In the genomic region with DNA sequence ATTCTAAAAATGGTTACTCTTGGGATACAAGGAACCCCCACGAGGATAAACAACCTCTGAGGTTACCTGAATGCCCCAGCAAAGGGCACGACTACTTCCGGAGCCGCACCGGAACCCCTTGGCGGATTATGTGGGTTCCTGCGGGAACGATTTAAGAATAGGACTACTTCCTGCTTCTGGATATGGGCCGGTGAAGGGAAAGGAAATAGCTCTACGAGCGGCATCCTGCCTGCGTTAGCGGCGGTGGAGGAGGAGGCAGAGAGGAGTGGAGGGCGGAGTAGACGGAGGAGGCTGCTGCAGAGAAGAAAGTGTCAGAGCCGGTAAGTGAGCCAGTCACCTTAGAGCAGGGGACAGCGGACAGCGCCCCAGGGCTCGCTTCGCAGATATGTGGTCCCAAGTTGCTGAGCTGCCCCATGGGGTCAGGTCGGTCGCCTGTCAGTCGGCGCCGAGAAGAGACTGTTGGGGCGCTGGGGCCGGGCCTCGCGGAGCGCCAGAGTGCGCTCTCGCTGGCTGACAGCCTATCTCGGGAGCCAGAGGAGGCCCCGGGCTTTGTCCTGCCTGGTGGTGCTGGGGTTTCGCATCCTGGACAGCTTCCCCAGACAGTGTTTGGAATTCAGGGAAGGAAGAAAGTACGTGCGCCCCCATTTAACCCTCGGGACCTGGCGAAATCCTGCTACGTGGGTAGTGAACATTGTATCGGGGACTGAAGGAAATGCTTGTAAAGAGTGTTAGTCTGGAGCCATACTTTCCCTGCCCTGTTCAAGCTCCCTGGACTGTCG, we compare ENCODE assay signal across 1 cellular context.
TF ChIP-seq lines count a peak whose summit lies in the region.

A gene with protein sequence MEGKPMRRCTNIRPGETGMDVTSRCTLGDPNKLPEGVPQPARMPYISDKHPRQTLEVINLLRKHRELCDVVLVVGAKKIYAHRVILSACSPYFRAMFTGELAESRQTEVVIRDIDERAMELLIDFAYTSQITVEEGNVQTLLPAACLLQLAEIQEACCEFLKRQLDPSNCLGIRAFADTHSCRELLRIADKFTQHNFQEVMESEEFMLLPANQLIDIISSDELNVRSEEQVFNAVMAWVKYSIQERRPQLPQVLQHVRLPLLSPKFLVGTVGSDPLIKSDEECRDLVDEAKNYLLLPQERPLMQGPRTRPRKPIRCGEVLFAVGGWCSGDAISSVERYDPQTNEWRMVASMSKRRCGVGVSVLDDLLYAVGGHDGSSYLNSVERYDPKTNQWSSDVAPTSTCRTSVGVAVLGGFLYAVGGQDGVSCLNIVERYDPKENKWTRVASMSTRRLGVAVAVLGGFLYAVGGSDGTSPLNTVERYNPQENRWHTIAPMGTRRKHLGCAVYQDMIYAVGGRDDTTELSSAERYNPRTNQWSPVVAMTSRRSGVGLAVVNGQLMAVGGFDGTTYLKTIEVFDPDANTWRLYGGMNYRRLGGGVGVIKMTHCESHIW (plus strand): TSS at position 223 of the 779 bp plus-strand sequence. CDS start 1,063 bp downstream, outside the sequence.

TF ChIP-seq in HepG2, 621 proteins besides CTCF, POLR2A, EP300 and RAD21 (continued from another document and continues in another):
- TF ChIP-seq, protein P1, sequence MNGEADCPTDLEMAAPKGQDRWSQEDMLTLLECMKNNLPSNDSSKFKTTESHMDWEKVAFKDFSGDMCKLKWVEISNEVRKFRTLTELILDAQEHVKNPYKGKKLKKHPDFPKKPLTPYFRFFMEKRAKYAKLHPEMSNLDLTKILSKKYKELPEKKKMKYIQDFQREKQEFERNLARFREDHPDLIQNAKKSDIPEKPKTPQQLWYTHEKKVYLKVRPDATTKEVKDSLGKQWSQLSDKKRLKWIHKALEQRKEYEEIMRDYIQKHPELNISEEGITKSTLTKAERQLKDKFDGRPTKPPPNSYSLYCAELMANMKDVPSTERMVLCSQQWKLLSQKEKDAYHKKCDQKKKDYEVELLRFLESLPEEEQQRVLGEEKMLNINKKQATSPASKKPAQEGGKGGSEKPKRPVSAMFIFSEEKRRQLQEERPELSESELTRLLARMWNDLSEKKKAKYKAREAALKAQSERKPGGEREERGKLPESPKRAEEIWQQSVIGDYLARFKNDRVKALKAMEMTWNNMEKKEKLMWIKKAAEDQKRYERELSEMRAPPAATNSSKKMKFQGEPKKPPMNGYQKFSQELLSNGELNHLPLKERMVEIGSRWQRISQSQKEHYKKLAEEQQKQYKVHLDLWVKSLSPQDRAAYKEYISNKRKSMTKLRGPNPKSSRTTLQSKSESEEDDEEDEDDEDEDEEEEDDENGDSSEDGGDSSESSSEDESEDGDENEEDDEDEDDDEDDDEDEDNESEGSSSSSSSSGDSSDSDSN (CRISPR knock-in tag; IDR thresholded peaks at IDR 0.05): peak; percentile 92
- TF ChIP-seq, protein P2, sequence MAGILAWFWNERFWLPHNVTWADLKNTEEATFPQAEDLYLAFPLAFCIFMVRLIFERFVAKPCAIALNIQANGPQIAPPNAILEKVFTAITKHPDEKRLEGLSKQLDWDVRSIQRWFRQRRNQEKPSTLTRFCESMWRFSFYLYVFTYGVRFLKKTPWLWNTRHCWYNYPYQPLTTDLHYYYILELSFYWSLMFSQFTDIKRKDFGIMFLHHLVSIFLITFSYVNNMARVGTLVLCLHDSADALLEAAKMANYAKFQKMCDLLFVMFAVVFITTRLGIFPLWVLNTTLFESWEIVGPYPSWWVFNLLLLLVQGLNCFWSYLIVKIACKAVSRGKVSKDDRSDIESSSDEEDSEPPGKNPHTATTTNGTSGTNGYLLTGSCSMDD (CRISPR knock-in tag; IDR thresholded peaks at IDR 0.05): no peak
- peak; percentile 88 for TF ChIP-seq CCAR2 (optimal IDR thresholded peaks at IDR 0.05; ENCODE audit: low read depth, low read length)
- no peak for TF ChIP-seq DPF2 (CRISPR knock-in tag; IDR thresholded peaks at IDR 0.05; ENCODE audit: borderline replicate concordance, low read depth)
- TF ChIP-seq, protein P3, sequence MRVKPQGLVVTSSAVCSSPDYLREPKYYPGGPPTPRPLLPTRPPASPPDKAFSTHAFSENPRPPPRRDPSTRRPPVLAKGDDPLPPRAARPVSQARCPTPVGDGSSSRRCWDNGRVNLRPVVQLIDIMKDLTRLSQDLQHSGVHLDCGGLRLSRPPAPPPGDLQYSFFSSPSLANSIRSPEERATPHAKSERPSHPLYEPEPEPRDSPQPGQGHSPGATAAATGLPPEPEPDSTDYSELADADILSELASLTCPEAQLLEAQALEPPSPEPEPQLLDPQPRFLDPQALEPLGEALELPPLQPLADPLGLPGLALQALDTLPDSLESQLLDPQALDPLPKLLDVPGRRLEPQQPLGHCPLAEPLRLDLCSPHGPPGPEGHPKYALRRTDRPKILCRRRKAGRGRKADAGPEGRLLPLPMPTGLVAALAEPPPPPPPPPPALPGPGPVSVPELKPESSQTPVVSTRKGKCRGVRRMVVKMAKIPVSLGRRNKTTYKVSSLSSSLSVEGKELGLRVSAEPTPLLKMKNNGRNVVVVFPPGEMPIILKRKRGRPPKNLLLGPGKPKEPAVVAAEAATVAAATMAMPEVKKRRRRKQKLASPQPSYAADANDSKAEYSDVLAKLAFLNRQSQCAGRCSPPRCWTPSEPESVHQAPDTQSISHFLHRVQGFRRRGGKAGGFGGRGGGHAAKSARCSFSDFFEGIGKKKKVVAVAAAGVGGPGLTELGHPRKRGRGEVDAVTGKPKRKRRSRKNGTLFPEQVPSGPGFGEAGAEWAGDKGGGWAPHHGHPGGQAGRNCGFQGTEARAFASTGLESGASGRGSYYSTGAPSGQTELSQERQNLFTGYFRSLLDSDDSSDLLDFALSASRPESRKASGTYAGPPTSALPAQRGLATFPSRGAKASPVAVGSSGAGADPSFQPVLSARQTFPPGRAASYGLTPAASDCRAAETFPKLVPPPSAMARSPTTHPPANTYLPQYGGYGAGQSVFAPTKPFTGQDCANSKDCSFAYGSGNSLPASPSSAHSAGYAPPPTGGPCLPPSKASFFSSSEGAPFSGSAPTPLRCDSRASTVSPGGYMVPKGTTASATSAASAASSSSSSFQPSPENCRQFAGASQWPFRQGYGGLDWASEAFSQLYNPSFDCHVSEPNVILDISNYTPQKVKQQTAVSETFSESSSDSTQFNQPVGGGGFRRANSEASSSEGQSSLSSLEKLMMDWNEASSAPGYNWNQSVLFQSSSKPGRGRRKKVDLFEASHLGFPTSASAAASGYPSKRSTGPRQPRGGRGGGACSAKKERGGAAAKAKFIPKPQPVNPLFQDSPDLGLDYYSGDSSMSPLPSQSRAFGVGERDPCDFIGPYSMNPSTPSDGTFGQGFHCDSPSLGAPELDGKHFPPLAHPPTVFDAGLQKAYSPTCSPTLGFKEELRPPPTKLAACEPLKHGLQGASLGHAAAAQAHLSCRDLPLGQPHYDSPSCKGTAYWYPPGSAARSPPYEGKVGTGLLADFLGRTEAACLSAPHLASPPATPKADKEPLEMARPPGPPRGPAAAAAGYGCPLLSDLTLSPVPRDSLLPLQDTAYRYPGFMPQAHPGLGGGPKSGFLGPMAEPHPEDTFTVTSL (CRISPR knock-in tag; IDR thresholded peaks at IDR 0.05; ENCODE audit: borderline replicate concordance): no peak
- TF ChIP-seq ATF7-NPFF (CRISPR knock-in tag; IDR thresholded peaks at IDR 0.05; ENCODE audit: low read depth): peak; percentile 51; the same call in 1 of the 2 replicates
- no peak for TF ChIP-seq ZSCAN25 (CRISPR knock-in tag; IDR thresholded peaks at IDR 0.05)
- TF ChIP-seq ZNF619 (CRISPR knock-in tag; IDR thresholded peaks at IDR 0.05): no peak
- TF ChIP-seq, protein P4, sequence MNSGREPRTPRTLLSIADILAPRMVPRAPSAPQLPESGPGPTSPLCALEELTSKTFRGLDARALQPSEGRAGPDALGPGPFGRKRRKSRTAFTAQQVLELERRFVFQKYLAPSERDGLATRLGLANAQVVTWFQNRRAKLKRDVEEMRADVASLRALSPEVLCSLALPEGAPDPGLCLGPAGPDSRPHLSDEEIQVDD (CRISPR knock-in tag; IDR thresholded peaks at IDR 0.05; ENCODE audit: borderline replicate concordance): no peak
- peak; percentile 88; the same call in 1 of the 2 replicates for TF ChIP-seq ZNF124 (CRISPR knock-in tag; IDR thresholded peaks at IDR 0.05)
- TF ChIP-seq ZBTB1 (CRISPR knock-in tag; IDR thresholded peaks at IDR 0.05; ENCODE audit: borderline replicate concordance): no peak
- TF ChIP-seq ZBTB7A (CRISPR knock-in tag; IDR thresholded peaks at IDR 0.05): peak; percentile 44; the same call in 1 of the 2 replicates
- TF ChIP-seq MIER2 (CRISPR knock-in tag; IDR thresholded peaks at IDR 0.05): peak; percentile 51; the same call in 1 of the 2 replicates
- TF ChIP-seq, protein P5, sequence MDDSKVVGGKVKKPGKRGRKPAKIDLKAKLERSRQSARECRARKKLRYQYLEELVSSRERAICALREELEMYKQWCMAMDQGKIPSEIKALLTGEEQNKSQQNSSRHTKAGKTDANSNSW (CRISPR knock-in tag; IDR thresholded peaks at IDR 0.05; ENCODE audit: borderline replicate concordance): no peak
- no peak for TF ChIP-seq HNRNPK (IDR thresholded peaks at IDR 0.05; ENCODE audit: low read depth, low read length, poor library complexity, severe bottlenecking)
- TF ChIP-seq CEBPB (IDR thresholded peaks at IDR 0.05; ENCODE audit: borderline replicate concordance, low read depth, low read length): no peak
- TF ChIP-seq ELF3 (CRISPR knock-in tag; IDR thresholded peaks at IDR 0.05): peak; percentile 85
- TF ChIP-seq, protein P6, sequence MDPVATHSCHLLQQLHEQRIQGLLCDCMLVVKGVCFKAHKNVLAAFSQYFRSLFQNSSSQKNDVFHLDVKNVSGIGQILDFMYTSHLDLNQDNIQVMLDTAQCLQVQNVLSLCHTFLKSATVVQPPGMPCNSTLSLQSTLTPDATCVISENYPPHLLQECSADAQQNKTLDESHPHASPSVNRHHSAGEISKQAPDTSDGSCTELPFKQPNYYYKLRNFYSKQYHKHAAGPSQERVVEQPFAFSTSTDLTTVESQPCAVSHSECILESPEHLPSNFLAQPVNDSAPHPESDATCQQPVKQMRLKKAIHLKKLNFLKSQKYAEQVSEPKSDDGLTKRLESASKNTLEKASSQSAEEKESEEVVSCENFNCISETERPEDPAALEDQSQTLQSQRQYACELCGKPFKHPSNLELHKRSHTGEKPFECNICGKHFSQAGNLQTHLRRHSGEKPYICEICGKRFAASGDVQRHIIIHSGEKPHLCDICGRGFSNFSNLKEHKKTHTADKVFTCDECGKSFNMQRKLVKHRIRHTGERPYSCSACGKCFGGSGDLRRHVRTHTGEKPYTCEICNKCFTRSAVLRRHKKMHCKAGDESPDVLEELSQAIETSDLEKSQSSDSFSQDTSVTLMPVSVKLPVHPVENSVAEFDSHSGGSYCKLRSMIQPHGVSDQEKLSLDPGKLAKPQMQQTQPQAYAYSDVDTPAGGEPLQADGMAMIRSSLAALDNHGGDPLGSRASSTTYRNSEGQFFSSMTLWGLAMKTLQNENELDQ (CRISPR knock-in tag; IDR thresholded peaks at IDR 0.05; ENCODE audit: borderline replicate concordance): no peak
- TF ChIP-seq ZFP41 (CRISPR knock-in tag; IDR thresholded peaks at IDR 0.05; ENCODE audit: borderline replicate concordance): no peak
- 0 out of 2 replicates have a peak, but pooled peaks have one; percentile 83 for TF ChIP-seq ZSCAN31 (CRISPR knock-in tag; IDR thresholded peaks at IDR 0.05; ENCODE audit: low read depth)
- no peak; the same call in 1 of the 2 replicates for TF ChIP-seq NFYC (CRISPR knock-in tag; IDR thresholded peaks at IDR 0.05)
- TF ChIP-seq FOXK1 (CRISPR knock-in tag; IDR thresholded peaks at IDR 0.05; ENCODE audit: borderline replicate concordance, low read depth): peak; percentile 96; the same call in 1 of the 2 replicates
- TF ChIP-seq, protein P7, sequence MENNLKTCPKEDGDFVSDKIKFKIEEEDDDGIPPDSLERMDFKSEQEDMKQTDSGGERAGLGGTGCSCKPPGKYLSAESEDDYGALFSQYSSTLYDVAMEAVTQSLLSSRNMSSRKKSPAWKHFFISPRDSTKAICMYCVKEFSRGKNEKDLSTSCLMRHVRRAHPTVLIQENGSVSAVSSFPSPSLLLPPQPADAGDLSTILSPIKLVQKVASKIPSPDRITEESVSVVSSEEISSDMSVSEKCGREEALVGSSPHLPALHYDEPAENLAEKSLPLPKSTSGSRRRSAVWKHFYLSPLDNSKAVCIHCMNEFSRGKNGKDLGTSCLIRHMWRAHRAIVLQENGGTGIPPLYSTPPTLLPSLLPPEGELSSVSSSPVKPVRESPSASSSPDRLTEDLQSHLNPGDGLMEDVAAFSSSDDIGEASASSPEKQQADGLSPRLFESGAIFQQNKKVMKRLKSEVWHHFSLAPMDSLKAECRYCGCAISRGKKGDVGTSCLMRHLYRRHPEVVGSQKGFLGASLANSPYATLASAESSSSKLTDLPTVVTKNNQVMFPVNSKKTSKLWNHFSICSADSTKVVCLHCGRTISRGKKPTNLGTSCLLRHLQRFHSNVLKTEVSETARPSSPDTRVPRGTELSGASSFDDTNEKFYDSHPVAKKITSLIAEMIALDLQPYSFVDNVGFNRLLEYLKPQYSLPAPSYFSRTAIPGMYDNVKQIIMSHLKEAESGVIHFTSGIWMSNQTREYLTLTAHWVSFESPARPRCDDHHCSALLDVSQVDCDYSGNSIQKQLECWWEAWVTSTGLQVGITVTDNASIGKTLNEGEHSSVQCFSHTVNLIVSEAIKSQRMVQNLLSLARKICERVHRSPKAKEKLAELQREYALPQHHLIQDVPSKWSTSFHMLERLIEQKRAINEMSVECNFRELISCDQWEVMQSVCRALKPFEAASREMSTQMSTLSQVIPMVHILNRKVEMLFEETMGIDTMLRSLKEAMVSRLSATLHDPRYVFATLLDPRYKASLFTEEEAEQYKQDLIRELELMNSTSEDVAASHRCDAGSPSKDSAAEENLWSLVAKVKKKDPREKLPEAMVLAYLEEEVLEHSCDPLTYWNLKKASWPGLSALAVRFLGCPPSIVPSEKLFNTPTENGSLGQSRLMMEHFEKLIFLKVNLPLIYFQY (CRISPR knock-in tag; IDR thresholded peaks at IDR 0.05; ENCODE audit: borderline replicate concordance): peak; percentile 84; the same call in 1 of the 2 replicates
- TF ChIP-seq ZMYM4 (CRISPR knock-in tag; IDR thresholded peaks at IDR 0.05): peak; percentile 98
- TF ChIP-seq ZSCAN21 (CRISPR knock-in tag; IDR thresholded peaks at IDR 0.05; ENCODE audit: borderline replicate concordance): no peak; the same call in 1 of the 2 replicates
- no peak for TF ChIP-seq NCOR1 (IDR thresholded peaks at IDR 0.05; ENCODE audit: borderline replicate concordance, low read length)
- TF ChIP-seq GPN1 (CRISPR knock-in tag; IDR thresholded peaks at IDR 0.05; ENCODE audit: borderline replicate concordance): no peak; the same call in 1 of the 2 replicates
- TF ChIP-seq ASH2L (IDR thresholded peaks at IDR 0.05; ENCODE audit: insufficient read length, low read depth, low read length): peak; percentile 97
